ENCODE assay signal across 2 cellular contexts in the genomic region with DNA sequence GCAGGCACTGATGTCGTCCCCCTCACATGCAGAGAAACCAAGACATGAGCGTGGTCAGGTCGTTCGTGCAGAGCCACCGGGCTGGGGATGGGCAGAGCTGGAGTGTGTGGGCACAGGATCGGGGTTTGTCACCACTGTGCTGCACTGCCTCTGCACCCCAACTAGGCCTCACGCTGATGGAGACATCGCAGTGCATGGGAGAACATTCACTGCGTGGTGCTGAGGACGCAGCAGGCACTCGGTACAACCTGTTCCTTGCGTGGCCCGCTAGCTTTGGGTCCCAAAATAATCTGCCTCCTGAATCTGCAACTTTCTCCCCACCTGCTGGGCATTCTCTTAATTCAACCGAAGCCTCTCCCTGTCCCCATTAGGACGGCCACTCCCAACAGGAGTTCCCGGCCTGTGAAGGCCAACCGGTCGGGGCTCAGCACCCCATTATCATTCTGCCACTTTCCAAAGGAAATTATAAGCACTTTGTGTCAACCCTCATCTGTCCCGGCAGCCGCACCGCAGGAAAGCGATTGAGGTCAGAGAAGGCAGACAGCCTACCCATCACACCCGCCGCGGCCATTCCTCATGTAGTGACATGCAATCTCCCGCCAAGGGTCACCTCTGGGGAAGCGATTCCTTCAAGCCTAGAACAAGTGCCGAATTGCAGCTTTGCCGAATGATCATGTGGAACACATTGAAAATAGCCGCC.
TF ChIP-seq lines count a peak whose summit lies in the region.

No MANE protein-coding gene starts in this region.

TF ChIP-seq in GM23338, 12 proteins besides CTCF, POLR2A, EP300 and RAD21 (continues in another document):
- TF ChIP-seq ZNF114 (CRISPR knock-in tag; IDR thresholded peaks at IDR 0.05) (no peak), EZH2phosphoT487 (IDR thresholded peaks at IDR 0.05; ENCODE audit: unreplicated experiment) (no peak), STAT1 (IDR thresholded peaks at IDR 0.05; ENCODE audit: unreplicated experiment) (no peak), EZH2 (IDR thresholded peaks at IDR 0.05; ENCODE audit: low read depth, unreplicated experiment) (no peak), JUNB (IDR thresholded peaks at IDR 0.05; ENCODE audit: unreplicated experiment) (no peak), ZNF331 (CRISPR knock-in tag; IDR thresholded peaks at IDR 0.05; ENCODE audit: low read depth) (no peak), CREB1 (CRISPR knock-in tag; IDR thresholded peaks at IDR 0.05; ENCODE audit: low read depth) (no peak), NANOG (IDR thresholded peaks at IDR 0.05; ENCODE audit: borderline replicate concordance) (no peak), POLR2AphosphoS5 (IDR thresholded peaks at IDR 0.05; ENCODE audit: low read depth) (no peak)
- TF ChIP-seq, protein P1, sequence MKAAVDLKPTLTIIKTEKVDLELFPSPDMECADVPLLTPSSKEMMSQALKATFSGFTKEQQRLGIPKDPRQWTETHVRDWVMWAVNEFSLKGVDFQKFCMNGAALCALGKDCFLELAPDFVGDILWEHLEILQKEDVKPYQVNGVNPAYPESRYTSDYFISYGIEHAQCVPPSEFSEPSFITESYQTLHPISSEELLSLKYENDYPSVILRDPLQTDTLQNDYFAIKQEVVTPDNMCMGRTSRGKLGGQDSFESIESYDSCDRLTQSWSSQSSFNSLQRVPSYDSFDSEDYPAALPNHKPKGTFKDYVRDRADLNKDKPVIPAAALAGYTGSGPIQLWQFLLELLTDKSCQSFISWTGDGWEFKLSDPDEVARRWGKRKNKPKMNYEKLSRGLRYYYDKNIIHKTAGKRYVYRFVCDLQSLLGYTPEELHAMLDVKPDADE (IDR thresholded peaks at IDR 0.05): no peak
- TF ChIP-seq, protein P2, sequence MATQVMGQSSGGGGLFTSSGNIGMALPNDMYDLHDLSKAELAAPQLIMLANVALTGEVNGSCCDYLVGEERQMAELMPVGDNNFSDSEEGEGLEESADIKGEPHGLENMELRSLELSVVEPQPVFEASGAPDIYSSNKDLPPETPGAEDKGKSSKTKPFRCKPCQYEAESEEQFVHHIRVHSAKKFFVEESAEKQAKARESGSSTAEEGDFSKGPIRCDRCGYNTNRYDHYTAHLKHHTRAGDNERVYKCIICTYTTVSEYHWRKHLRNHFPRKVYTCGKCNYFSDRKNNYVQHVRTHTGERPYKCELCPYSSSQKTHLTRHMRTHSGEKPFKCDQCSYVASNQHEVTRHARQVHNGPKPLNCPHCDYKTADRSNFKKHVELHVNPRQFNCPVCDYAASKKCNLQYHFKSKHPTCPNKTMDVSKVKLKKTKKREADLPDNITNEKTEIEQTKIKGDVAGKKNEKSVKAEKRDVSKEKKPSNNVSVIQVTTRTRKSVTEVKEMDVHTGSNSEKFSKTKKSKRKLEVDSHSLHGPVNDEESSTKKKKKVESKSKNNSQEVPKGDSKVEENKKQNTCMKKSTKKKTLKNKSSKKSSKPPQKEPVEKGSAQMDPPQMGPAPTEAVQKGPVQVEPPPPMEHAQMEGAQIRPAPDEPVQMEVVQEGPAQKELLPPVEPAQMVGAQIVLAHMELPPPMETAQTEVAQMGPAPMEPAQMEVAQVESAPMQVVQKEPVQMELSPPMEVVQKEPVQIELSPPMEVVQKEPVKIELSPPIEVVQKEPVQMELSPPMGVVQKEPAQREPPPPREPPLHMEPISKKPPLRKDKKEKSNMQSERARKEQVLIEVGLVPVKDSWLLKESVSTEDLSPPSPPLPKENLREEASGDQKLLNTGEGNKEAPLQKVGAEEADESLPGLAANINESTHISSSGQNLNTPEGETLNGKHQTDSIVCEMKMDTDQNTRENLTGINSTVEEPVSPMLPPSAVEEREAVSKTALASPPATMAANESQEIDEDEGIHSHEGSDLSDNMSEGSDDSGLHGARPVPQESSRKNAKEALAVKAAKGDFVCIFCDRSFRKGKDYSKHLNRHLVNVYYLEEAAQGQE (IDR thresholded peaks at IDR 0.05; ENCODE audit: unreplicated experiment): no peak

TF ChIP-seq in WTC11, 78 proteins besides CTCF, POLR2A, EP300 and RAD21:
- TF ChIP-seq ETV6 (CRISPR knock-in tag; IDR thresholded peaks at IDR 0.05) (no peak; the same call in 1 of the 2 replicates), HMGA2 (CRISPR knock-in tag; IDR thresholded peaks at IDR 0.05) (no peak), ZBTB21 (CRISPR knock-in tag; IDR thresholded peaks at IDR 0.05; ENCODE audit: borderline replicate concordance) (no peak), TEAD4 (CRISPR knock-in tag; IDR thresholded peaks at IDR 0.05) (no peak), FOXK1 (CRISPR knock-in tag; IDR thresholded peaks at IDR 0.05) (no peak), ZNF138 (CRISPR knock-in tag; conservative IDR thresholded peaks at IDR 0.05) (no peak), PRRX2 (CRISPR knock-in tag; IDR thresholded peaks at IDR 0.05) (no peak), CBFB (CRISPR knock-in tag; IDR thresholded peaks at IDR 0.05; ENCODE audit: low read depth) (no peak), ZNF121 (CRISPR knock-in tag; IDR thresholded peaks at IDR 0.05) (no peak), SOX15 (CRISPR knock-in tag; IDR thresholded peaks at IDR 0.05) (no peak), NR2C2 (CRISPR knock-in tag; IDR thresholded peaks at IDR 0.05) (no peak), GRHL2 (CRISPR knock-in tag; IDR thresholded peaks at IDR 0.05; ENCODE audit: insufficient replicate concordance, severe bottlenecking) (no peak), ZNF423 (CRISPR knock-in tag; IDR thresholded peaks at IDR 0.05) (no peak)
- TF ChIP-seq, protein P3, sequence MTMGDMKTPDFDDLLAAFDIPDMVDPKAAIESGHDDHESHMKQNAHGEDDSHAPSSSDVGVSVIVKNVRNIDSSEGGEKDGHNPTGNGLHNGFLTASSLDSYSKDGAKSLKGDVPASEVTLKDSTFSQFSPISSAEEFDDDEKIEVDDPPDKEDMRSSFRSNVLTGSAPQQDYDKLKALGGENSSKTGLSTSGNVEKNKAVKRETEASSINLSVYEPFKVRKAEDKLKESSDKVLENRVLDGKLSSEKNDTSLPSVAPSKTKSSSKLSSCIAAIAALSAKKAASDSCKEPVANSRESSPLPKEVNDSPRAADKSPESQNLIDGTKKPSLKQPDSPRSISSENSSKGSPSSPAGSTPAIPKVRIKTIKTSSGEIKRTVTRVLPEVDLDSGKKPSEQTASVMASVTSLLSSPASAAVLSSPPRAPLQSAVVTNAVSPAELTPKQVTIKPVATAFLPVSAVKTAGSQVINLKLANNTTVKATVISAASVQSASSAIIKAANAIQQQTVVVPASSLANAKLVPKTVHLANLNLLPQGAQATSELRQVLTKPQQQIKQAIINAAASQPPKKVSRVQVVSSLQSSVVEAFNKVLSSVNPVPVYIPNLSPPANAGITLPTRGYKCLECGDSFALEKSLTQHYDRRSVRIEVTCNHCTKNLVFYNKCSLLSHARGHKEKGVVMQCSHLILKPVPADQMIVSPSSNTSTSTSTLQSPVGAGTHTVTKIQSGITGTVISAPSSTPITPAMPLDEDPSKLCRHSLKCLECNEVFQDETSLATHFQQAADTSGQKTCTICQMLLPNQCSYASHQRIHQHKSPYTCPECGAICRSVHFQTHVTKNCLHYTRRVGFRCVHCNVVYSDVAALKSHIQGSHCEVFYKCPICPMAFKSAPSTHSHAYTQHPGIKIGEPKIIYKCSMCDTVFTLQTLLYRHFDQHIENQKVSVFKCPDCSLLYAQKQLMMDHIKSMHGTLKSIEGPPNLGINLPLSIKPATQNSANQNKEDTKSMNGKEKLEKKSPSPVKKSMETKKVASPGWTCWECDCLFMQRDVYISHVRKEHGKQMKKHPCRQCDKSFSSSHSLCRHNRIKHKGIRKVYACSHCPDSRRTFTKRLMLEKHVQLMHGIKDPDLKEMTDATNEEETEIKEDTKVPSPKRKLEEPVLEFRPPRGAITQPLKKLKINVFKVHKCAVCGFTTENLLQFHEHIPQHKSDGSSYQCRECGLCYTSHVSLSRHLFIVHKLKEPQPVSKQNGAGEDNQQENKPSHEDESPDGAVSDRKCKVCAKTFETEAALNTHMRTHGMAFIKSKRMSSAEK (CRISPR knock-in tag; IDR thresholded peaks at IDR 0.05; ENCODE audit: borderline replicate concordance): no peak
- TF ChIP-seq, protein P4, sequence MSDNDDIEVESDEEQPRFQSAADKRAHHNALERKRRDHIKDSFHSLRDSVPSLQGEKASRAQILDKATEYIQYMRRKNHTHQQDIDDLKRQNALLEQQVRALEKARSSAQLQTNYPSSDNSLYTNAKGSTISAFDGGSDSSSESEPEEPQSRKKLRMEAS (CRISPR knock-in tag; IDR thresholded peaks at IDR 0.05): no peak
- TF ChIP-seq, protein P5, sequence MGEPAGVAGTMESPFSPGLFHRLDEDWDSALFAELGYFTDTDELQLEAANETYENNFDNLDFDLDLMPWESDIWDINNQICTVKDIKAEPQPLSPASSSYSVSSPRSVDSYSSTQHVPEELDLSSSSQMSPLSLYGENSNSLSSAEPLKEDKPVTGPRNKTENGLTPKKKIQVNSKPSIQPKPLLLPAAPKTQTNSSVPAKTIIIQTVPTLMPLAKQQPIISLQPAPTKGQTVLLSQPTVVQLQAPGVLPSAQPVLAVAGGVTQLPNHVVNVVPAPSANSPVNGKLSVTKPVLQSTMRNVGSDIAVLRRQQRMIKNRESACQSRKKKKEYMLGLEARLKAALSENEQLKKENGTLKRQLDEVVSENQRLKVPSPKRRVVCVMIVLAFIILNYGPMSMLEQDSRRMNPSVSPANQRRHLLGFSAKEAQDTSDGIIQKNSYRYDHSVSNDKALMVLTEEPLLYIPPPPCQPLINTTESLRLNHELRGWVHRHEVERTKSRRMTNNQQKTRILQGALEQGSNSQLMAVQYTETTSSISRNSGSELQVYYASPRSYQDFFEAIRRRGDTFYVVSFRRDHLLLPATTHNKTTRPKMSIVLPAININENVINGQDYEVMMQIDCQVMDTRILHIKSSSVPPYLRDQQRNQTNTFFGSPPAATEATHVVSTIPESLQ (CRISPR knock-in tag; IDR thresholded peaks at IDR 0.05): no peak
- TF ChIP-seq, protein P6, sequence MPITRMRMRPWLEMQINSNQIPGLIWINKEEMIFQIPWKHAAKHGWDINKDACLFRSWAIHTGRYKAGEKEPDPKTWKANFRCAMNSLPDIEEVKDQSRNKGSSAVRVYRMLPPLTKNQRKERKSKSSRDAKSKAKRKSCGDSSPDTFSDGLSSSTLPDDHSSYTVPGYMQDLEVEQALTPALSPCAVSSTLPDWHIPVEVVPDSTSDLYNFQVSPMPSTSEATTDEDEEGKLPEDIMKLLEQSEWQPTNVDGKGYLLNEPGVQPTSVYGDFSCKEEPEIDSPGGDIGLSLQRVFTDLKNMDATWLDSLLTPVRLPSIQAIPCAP (CRISPR knock-in tag; IDR thresholded peaks at IDR 0.05): no peak
